In the genomic region with DNA sequence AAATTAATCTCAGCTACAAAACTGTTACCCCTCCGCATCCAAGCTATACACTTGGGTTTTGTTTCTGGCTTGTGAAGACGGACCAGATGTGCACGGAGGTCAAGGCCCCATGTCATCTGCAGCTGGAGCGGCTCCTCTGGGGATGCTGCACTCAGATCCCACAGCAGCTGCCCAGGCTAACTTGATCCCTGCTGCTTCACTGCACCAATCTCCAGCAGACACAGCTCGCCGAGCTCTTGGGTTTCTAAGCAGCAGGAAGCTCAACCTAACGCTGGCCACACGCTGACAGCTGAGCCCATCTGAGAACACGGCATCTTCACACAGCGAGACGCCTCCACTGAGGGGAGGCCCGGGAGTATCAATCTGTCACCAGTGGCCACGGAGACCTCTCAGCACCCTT, we compare ENCODE assay signal across 25 cellular contexts.
A peak's percentile ranks its signal among the peaks of the same experiment; 100 is the strongest.
DNase-seq lines count a peak whose midpoint lies in the region; ATAC-seq and TF ChIP-seq lines count a peak whose summit lies in the region.
"Had no signal": no experiment of that assay in that cellular context is flagged by ENCODE, and none has a peak within 500 bp of the region (broad histone marks: within the 10 kb centered on the region; RNA-seq: fewer than 3 reads in every experiment).

No MANE protein-coding gene starts in this region.

- H3K36me3 ChIP-seq in adipocyte (ENCODE audit: control insufficient read depth, insufficient read depth, low read length, severe bottlenecking) (peaks cover 65% of the 10 kb centered on the region), gastroesophageal sphincter (peaks cover 0 to 94% of the 10 kb centered on the region in 2 donors)
- H3K36me3 ChIP-seq: BE2C had no signal

- H3K27ac ChIP-seq in gastroesophageal sphincter, result no peak overlapping the region
- H3K27ac ChIP-seq in substantia nigra (ENCODE audit: low read depth, low read length, poor library complexity, severe bottlenecking), result peak overlapping the region; percentile 38
- H3K27ac ChIP-seq: ascending aorta, epithelial cell of prostate, HL-60, neutrophil, PC-9, SK-N-MC, thoracic aorta had no signal

- H3K4me1 Mint-ChIP-seq in nephron progenitor cell (peaks cover 61% of the 10 kb centered on the region), natural killer cell (peaks cover 21 to 24% of the 10 kb centered on the region in 2 donors)

- ATAC-seq in gastroesophageal sphincter (peak; percentile 36), natural killer cell (no peak)
- ATAC-seq: activated CD8-positive, alpha-beta memory T cell treated with anti-CD3 and anti-CD28 coated beads, Interleukin-2, amount 10 ng/mL, durations not matched to agents 7 days and 5 days; GM23338 had no signal

- intact Hi-C loops in natural killer cell (cut with micrococcal nuclease), result no loop called here

- H3K4me3 ChIP-seq in adipocyte (ENCODE audit: low read length) (no peak overlapping the region), gastroesophageal sphincter (no peak overlapping the region)
- H3K4me3 ChIP-seq: ascending aorta, GM23338, PC-9, SK-N-MC, smooth muscle cell, thoracic aorta had no signal

- H3K4me3 Mint-ChIP-seq in nephron progenitor cell, result peak overlapping the region; percentile 44
- H3K4me3 Mint-ChIP-seq in natural killer cell, result no peak overlapping the region
- H3K4me3 Mint-ChIP-seq: activated CD8-positive, alpha-beta memory T cell treated with anti-CD3 and anti-CD28 coated beads, Interleukin-2, amount 10 ng/mL, durations not matched to agents 7 days and 5 days; GM23338; immature natural killer cell; memory B cell had no signal

- no peaks in the 10 kb centered on the region for H3K9me3 Mint-ChIP-seq in nephron progenitor cell
- no peaks in the 10 kb centered on the region for H3K9me3 Mint-ChIP-seq in natural killer cell
- H3K9me3 Mint-ChIP-seq: GM23338, immature natural killer cell, memory B cell had no signal

- H3K9me3 ChIP-seq in adipocyte (ENCODE audit: control insufficient read depth, low read length) (no peaks in the 10 kb centered on the region), gastroesophageal sphincter (no peaks in the 10 kb centered on the region)
- H3K9me3 ChIP-seq: ascending aorta, BE2C, neutrophil, thoracic aorta had no signal

- DNase-seq in adipocyte (ENCODE audit: low read depth) (no peak), nephron progenitor cell (peak; percentile 52), substantia nigra (lab: John Stamatoyannopoulos, UW) (peak in 5 of 49 donors; percentile 9 to 44 (median 25)), NCI-H446 treated with DMSO at 0.1 percent for 48 hours (lab: John Stamatoyannopoulos, UW) (no peak), NCI-H1105 treated with DMSO at 0.1 percent for 48 hours (lab: John Stamatoyannopoulos, UW) (no peak), natural killer cell (no peak)
- DNase-seq: activated CD4-positive, CD25-positive, alpha-beta regulatory T cell treated with anti-CD3 and anti-CD28 coated beads, Interleukin-2, amount 50 U/mL, for 72 hours; activated CD8-positive, alpha-beta memory T cell treated with anti-CD3 and anti-CD28 coated beads, Interleukin-2, amount 10 ng/mL, durations not matched to agents 7 days and 5 days; activated naive CD4-positive, alpha-beta T cell treated with Interleukin-2 at 50 U/mL for 16 hours; BE2C; immature natural killer cell; NCI-H774; PC-9; stimulated activated CD4-positive, alpha-beta T cell treated with anti-CD3 and anti-CD28 coated beads, Interleukin-4, amount 100 ng/mL, for 4 hours; T1000 had no signal

- no peak for TF ChIP-seq EP300 in gastroesophageal sphincter (IDR thresholded peaks at IDR 0.05)

- TF ChIP-seq CTCF in gastroesophageal sphincter (IDR thresholded peaks at IDR 0.05), result no peak
- TF ChIP-seq CTCF in nephron progenitor cell (IDR thresholded peaks at IDR 0.05), result no peak
- no peak for TF ChIP-seq CTCF in natural killer cell (IDR thresholded peaks at IDR 0.05)

- TF ChIP-seq POLR2A in gastroesophageal sphincter (IDR thresholded peaks at IDR 0.05), result no peak

- H3K27ac Mint-ChIP-seq in nephron progenitor cell (peak overlapping the region; percentile 93), natural killer cell (no peak overlapping the region)
- H3K27ac Mint-ChIP-seq: activated CD8-positive, alpha-beta memory T cell treated with anti-CD3 and anti-CD28 coated beads, Interleukin-2, amount 10 ng/mL, durations not matched to agents 7 days and 5 days had no signal

- H3K4me1 ChIP-seq in adipocyte (ENCODE audit: control insufficient read depth, insufficient read depth, low read length) (peaks cover 12% of the 10 kb centered on the region), gastroesophageal sphincter (peaks cover 0 to 27% (median 3%) of the 10 kb centered on the region in 3 donors)
- H3K4me1 ChIP-seq: BE2C had no signal

- H3K36me3 Mint-ChIP-seq in nephron progenitor cell (ENCODE audit: low read depth), result peaks cover 31% of the 10 kb centered on the region
- H3K36me3 Mint-ChIP-seq in natural killer cell, result peaks cover 12% of the 10 kb centered on the region

- 60% methylated on average over 4 of the region's 13 CpGs; no CpG with 5 or more reads in 1 of the 2 donors for WGBS in gastroesophageal sphincter (ENCODE audit: low coverage in 1 of 2), 2 donors

- H3K27me3 ChIP-seq in adipocyte (replicated peaks; ENCODE audit: control insufficient read depth, insufficient read depth, low read length), result no peaks in the 10 kb centered on the region
- H3K27me3 ChIP-seq in gastroesophageal sphincter, result peaks cover 30% of the 10 kb centered on the region
- H3K27me3 ChIP-seq: ascending aorta, BE2C, neutrophil had no signal

- peak overlapping the region; percentile 26 for H3K9ac ChIP-seq in adipocyte (ENCODE audit: low read length)

- H3K27me3 Mint-ChIP-seq in nephron progenitor cell (ENCODE audit: low read depth, poor library complexity) (peaks cover 3% of the 10 kb centered on the region), natural killer cell (ENCODE audit: low read depth in 2 of 2) (no peaks in the 10 kb centered on the region)
- H3K27me3 Mint-ChIP-seq: activated CD8-positive, alpha-beta memory T cell treated with anti-CD3 and anti-CD28 coated beads, Interleukin-2, amount 10 ng/mL, durations not matched to agents 7 days and 5 days; memory B cell had no signal
